ENCODE assay signal across 1 cellular context in genomic region chr19:5479958-5480357, GRCh38.
TF ChIP-seq lines count a peak whose summit lies in the region.

No MANE protein-coding gene starts in this region.

TF ChIP-seq in SK-N-SH, 30 proteins besides CTCF, POLR2A, EP300 and RAD21:
- TF ChIP-seq ZBTB33 (IDR thresholded peaks at IDR 0.05; ENCODE audit: borderline replicate concordance, low read depth) (no peak), RCOR1 (IDR thresholded peaks at IDR 0.05; ENCODE audit: low read length) (0 out of 2 replicates have a peak, but pooled peaks have one; percentile 37), FOXM1 (IDR thresholded peaks at IDR 0.05; ENCODE audit: low read depth) (no peak), IRF3 (IDR thresholded peaks at IDR 0.05; ENCODE audit: low read depth, low read length) (no peak), FOSL2 (IDR thresholded peaks at IDR 0.05; ENCODE audit: borderline replicate concordance, low read depth) (no peak), CHD2 (IDR thresholded peaks at IDR 0.05; ENCODE audit: low read length, partially characterized antibody) (peak; percentile 50), JUND (IDR thresholded peaks at IDR 0.05) (no peak), GABPA (IDR thresholded peaks at IDR 0.05; ENCODE audit: low read depth) (no peak)
- TF ChIP-seq, protein P1, sequence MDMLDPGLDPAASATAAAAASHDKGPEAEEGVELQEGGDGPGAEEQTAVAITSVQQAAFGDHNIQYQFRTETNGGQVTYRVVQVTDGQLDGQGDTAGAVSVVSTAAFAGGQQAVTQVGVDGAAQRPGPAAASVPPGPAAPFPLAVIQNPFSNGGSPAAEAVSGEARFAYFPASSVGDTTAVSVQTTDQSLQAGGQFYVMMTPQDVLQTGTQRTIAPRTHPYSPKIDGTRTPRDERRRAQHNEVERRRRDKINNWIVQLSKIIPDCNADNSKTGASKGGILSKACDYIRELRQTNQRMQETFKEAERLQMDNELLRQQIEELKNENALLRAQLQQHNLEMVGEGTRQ (IDR thresholded peaks at IDR 0.05; ENCODE audit: borderline replicate concordance, low read depth, low read length), result no peak
TF ChIP-seq in SK-N-SH: peak in this region for 2.
